In the genomic region with DNA sequence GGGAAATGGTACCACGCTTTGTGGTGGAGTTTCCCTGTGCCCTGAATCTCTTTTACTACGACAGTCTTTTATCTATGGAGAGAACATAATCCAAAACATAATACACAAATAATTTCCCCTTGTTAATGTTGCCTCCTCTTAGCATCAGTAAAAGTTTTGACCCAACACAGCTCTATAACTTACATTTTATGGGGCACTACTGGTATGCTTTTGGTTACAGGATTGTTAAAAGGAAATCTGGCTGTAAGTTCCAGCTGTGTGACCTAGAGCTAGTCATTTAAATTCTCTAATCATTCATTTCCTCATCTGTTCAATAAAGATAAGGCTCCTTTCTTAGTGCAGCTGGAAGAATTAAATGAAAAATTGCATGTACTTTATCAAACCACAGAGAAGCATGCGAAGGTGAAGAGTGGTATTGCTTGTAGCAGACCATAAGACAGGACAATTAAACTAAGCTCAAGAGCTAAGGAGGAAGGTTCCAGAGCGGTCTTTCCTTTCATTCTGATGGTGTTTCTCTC, we compare ENCODE assay signal across 29 cellular contexts. TPM values are rescaled to one million over a fixed set of nuclear protein-coding genes. Genes with fewer than 3 reads are reported as not detected.
"Had no signal": no experiment of that assay in that cellular context is flagged by ENCODE, and none has a peak within 500 bp of the region (broad histone marks: within the 10 kb centered on the region; RNA-seq: fewer than 3 reads in every experiment).

No MANE protein-coding gene starts in this region.

- H3K36me3 ChIP-seq: breast epithelium, esophagus squamous epithelium, lower lobe of right lung, stomach, suprapubic skin, tibial nerve had no signal

- H3K27me3 ChIP-seq: breast epithelium, dorsolateral prefrontal cortex, esophagus squamous epithelium, stomach, suprapubic skin, tibial nerve had no signal

- H2AFZ ChIP-seq: parathyroid adenoma had no signal

- DNase-seq: activated CD4-positive, alpha-beta T cell treated with anti-CD3 and anti-CD28 coated beads, Interleukin-2, amount 50 U/mL, for 4 hours; activated CD8-positive, alpha-beta memory T cell treated with anti-CD3 and anti-CD28 coated beads for 24 hours; activated CD8-positive, alpha-beta memory T cell treated with anti-CD3 and anti-CD28 coated beads, Interleukin-2, amount 50 U/mL, for 4 hours; activated naive CD4-positive, alpha-beta T cell treated with Interleukin-2 at 50 U/mL for 16 hours; activated naive CD8-positive, alpha-beta T cell treated with anti-CD3 and anti-CD28 coated beads for 36 hours; activated T-cell treated with anti-CD3 and anti-CD28 coated beads, Interleukin-2, amount 50 U/mL, for 4 hours; dorsolateral prefrontal cortex; effector memory CD8-positive, alpha-beta T cell; esophagus squamous epithelium; kidney; lower lobe of right lung; mesendoderm; naive B cell; nucleus accumbens; right cardiac atrium; stimulated activated CD4-positive, alpha-beta T cell treated with anti-CD3 and anti-CD28 coated beads, Interleukin-2, amount 100 ng/mL, for 24 hours; stomach; T-helper 17 cell had no signal

- H3K9me3 ChIP-seq: breast epithelium, esophagus squamous epithelium, lower lobe of right lung, stomach, suprapubic skin, tibial nerve had no signal

- H3K4me1 ChIP-seq: breast epithelium, esophagus squamous epithelium, lower lobe of right lung, parathyroid adenoma, suprapubic skin, tibial nerve had no signal

- H3K9ac ChIP-seq: parathyroid adenoma had no signal

- H3K79me2 ChIP-seq: parathyroid adenoma had no signal

- FAIRE-seq: colon, kidney had no signal

- ATAC-seq: activated T-cell treated with anti-CD3 and anti-CD28 coated beads, Interleukin-2, amount 50 U/mL, for 4 hours; effector memory CD8-positive, alpha-beta T cell; lower lobe of right lung; right cardiac atrium; stimulated activated effector memory CD8-positive, alpha-beta T cell treated with anti-CD3 and anti-CD28 coated beads, Interleukin-12 subunit alpha, Interleukin-12 subunit beta, amount 100 ng/mL, for 72 hours; T-helper 17 cell had no signal

- H3K4me3 ChIP-seq: breast epithelium, dorsolateral prefrontal cortex, esophagus squamous epithelium, lower lobe of right lung, stomach, suprapubic skin, tibial nerve had no signal

- H3K27ac ChIP-seq: breast epithelium, dorsolateral prefrontal cortex, esophagus squamous epithelium, lower lobe of right lung, parathyroid adenoma, stomach, suprapubic skin, tibial nerve had no signal

RNA-seq across cellular contexts. Expression of a gene that starts 4.6 kb away (rescaled TPM):
- total RNA-seq: activated naive CD8-positive, alpha-beta T cell treated with anti-CD3 and anti-CD28 coated beads for 36 hours; breast epithelium; dorsolateral prefrontal cortex; esophagus squamous epithelium; lower lobe of right lung; mucosa of gallbladder; pulmonary artery endothelial cell; right cardiac atrium; skeletal muscle tissue; stomach; suprapubic skin; T-helper 17 cell; tibial nerve had no signal
- polyA plus RNA-seq: neural cell, right cardiac atrium, stomach had no signal

RNA-seq across cellular contexts. Expression of a gene that starts 36.7 kb away (rescaled TPM):
- polyA plus RNA-seq: neural cell had no signal

RNA-seq across cellular contexts. Expression of a gene that starts 51.8 kb away (rescaled TPM):
- total RNA-seq: activated naive CD8-positive, alpha-beta T cell treated with anti-CD3 and anti-CD28 coated beads for 36 hours; breast epithelium; esophagus squamous epithelium; lower lobe of right lung; pulmonary artery endothelial cell; skeletal muscle tissue; stomach; suprapubic skin; tibial nerve; urinary bladder had no signal
- polyA plus RNA-seq: neural cell, right cardiac atrium, stomach, urinary bladder had no signal
